In genomic region chr14:101542391-101542790, GRCh38 we compare ENCODE assay signal across 28 cellular contexts. TPM values are rescaled to one million over a fixed set of nuclear protein-coding genes. Genes with fewer than 3 reads are reported as not detected.
"Had no signal": no experiment of that assay in that cellular context is flagged by ENCODE, and none has a peak within 500 bp of the region (broad histone marks: within the 10 kb centered on the region; RNA-seq: fewer than 3 reads in every experiment).

No MANE protein-coding gene starts in this region.

- H3K27me3 ChIP-seq: right lobe of liver, testis, thyroid gland, upper lobe of right lung had no signal

- H3K9ac ChIP-seq: parathyroid adenoma had no signal

- H3K4me3 Mint-ChIP-seq: naive thymus-derived CD4-positive, alpha-beta T cell; natural killer cell treated with Interleukin-12 subunit alpha and Interleukin-12 subunit beta and Interleukin-15 and Interleukin-18, amount 100 ng/mL, for 72 hours; stimulated activated naive B cell treated with anti-CD40 and anti-IgM and Interleukin-4, amounts not matched to agents 10 μg/mL and 1 μg/mL and 100 μg/mL, for 72 hours had no signal

- DNase-seq: heart right ventricle; hippocampal formation; kidney glomerular epithelial cell; left cardiac atrium; lower lobe of right lung; mammary epithelial cell; mesenchymal stem cell; naive thymus-derived CD4-positive, alpha-beta T cell; nucleus accumbens; psoas muscle; right lobe of liver; stimulated activated CD4-positive, alpha-beta T cell treated with anti-CD3 and anti-CD28 coated beads, Interleukin-12 subunit alpha, Interleukin-12 subunit beta, amount 100 ng/mL, for 4 hours; stimulated activated CD4-positive, alpha-beta T cell treated with anti-CD3 and anti-CD28 coated beads, Interleukin-15, amount 100 ng/mL, for 24 hours; stimulated activated CD4-positive, alpha-beta T cell treated with anti-CD3 and anti-CD28 coated beads, Interleukin-2, amount 100 ng/mL, for 24 hours; stimulated activated CD4-positive, alpha-beta T cell treated with anti-CD3 and anti-CD28 coated beads, Interleukin-4, amount 100 ng/mL, for 1 hour; stimulated activated naive B cell treated with anti-CD40 and anti-IgM and Interleukin-4, amounts not matched to agents 10 μg/mL and 1 μg/mL and 100 μg/mL, for 72 hours; stimulated activated naive CD8-positive, alpha-beta T cell treated with anti-CD3 and anti-CD28 coated beads, Interleukin-15, Interleukin-2, amounts not matched to agents 100 U/mL and 50 U/mL, for 24 hours; stomach; testis; thyroid gland; trophoblast cell; upper lobe of right lung had no signal

- H3K4me1 ChIP-seq: heart right ventricle, left lung, lower lobe of right lung, parathyroid adenoma, psoas muscle, right lobe of liver, stomach, testis, thyroid gland, upper lobe of right lung had no signal

- H3K9me3 ChIP-seq: lower lobe of right lung, psoas muscle, right lobe of liver, testis, thyroid gland, upper lobe of right lung had no signal

- H3K36me3 ChIP-seq: heart right ventricle, left lung, lower lobe of right lung, right lobe of liver, stomach, thyroid gland, upper lobe of right lung had no signal

- ATAC-seq: heart right ventricle; left cardiac atrium; left lung; lower lobe of right lung; naive thymus-derived CD4-positive, alpha-beta T cell; natural killer cell treated with Interleukin-12 subunit alpha and Interleukin-12 subunit beta and Interleukin-15 and Interleukin-18, amount 100 ng/mL, for 72 hours; psoas muscle; right lobe of liver; stimulated activated naive B cell treated with anti-CD40 and anti-IgM and Interleukin-4, amounts not matched to agents 10 μg/mL and 1 μg/mL and 100 μg/mL, for 72 hours; stimulated activated naive CD8-positive, alpha-beta T cell treated with anti-CD3 and anti-CD28 coated beads, Interleukin-15, Interleukin-2, amounts not matched to agents 100 U/mL and 50 U/mL, for 24 hours; upper lobe of right lung had no signal

- H3K79me2 ChIP-seq: parathyroid adenoma had no signal

- H3K27ac Mint-ChIP-seq: naive thymus-derived CD4-positive, alpha-beta T cell; natural killer cell treated with Interleukin-12 subunit alpha and Interleukin-12 subunit beta and Interleukin-15 and Interleukin-18, amount 100 ng/mL, for 72 hours; stimulated activated naive B cell treated with anti-CD40 and anti-IgM and Interleukin-4, amounts not matched to agents 10 μg/mL and 1 μg/mL and 100 μg/mL, for 72 hours had no signal

- H3K4me1 Mint-ChIP-seq: stimulated activated naive B cell treated with anti-CD40 and anti-IgM and Interleukin-4, amounts not matched to agents 10 μg/mL and 1 μg/mL and 100 μg/mL, for 72 hours had no signal

- H2AFZ ChIP-seq: parathyroid adenoma had no signal

- H3K27ac ChIP-seq: heart right ventricle, left lung, lower lobe of right lung, parathyroid adenoma, psoas muscle, right lobe of liver, stomach, testis, thyroid gland, upper lobe of right lung had no signal

- H3K4me3 ChIP-seq: heart right ventricle, left lung, lower lobe of right lung, psoas muscle, right lobe of liver, stomach, testis, thyroid gland, upper lobe of right lung had no signal

RNA-seq across cellular contexts. Expression of gene DIO3, which starts 18.9 kb away (rescaled TPM):
- total RNA-seq: mammary epithelial cell; myocyte; naive thymus-derived CD4-positive, alpha-beta T cell; natural killer cell treated with Interleukin-12 subunit alpha and Interleukin-12 subunit beta and Interleukin-15 and Interleukin-18, amount 100 ng/mL, for 72 hours; osteoblast had no signal
- polyA plus RNA-seq: keratinocyte; mammary epithelial cell; naive thymus-derived CD4-positive, alpha-beta T cell had no signal
